Comparison of ENCODE assay signal across 26 cellular contexts in genomic region chr6:152404458-152404857, GRCh38.
DNase-seq lines count a peak whose midpoint lies in the region; ATAC-seq, FAIRE-seq and TF ChIP-seq lines count a peak whose summit lies in the region.
"Had no signal": no experiment of that assay in that cellular context is flagged by ENCODE, and none has a peak within 500 bp of the region (broad histone marks: within the 10 kb centered on the region; RNA-seq: fewer than 3 reads in every experiment).

No MANE protein-coding gene starts in this region.

- TF ChIP-seq POLR2A in erythroblast (IDR thresholded peaks at IDR 0.05; ENCODE audit: low read length) = no peak

- peak overlapping the region; percentile 16 to 32 for H3K4me3 ChIP-seq in kidney (ENCODE audit: low read length in 2 of 2)
- H3K4me3 ChIP-seq: ascending aorta, gastrocnemius medialis, PC-9, sigmoid colon had no signal

- no peak for DNase-seq in GM18507 (ENCODE audit: extremely low spot score, insufficient read length, low read depth)
- no peak for DNase-seq in kidney
- no peak for DNase-seq in stimulated activated CD4-positive, alpha-beta T cell treated with anti-CD3 and anti-CD28 coated beads, Interleukin-12 subunit alpha, Interleukin-12 subunit beta, amount 100 ng/mL, for 4 hours
- no peak for DNase-seq in NK-92 (lab: John Stamatoyannopoulos, UW; ENCODE audit: unreplicated experiment)
- no peak for DNase-seq in islet precursor cell
- no peak for DNase-seq in erythroblast (lab: John Stamatoyannopoulos, UW)
- DNase-seq: activated CD4-positive, alpha-beta T cell treated with anti-CD3 and anti-CD28 coated beads for 36 hours; DMS153; gastrocnemius medialis; GF-D8; midbrain; MV-4-11; NCI-H187 treated with DMSO at 0.1 percent for 48 hours; NCI-H226; NCI-H82; PC-9; sigmoid colon; T-cell had no signal

- H3K27ac ChIP-seq in kidney (ENCODE audit: low read depth in 2 of 2, low read length in 2 of 2) = no peak overlapping the region
- H3K27ac ChIP-seq: ascending aorta, gastrocnemius medialis, parathyroid adenoma, PC-9, sigmoid colon had no signal

- H3K9ac ChIP-seq in kidney (ENCODE audit: low read length in 2 of 2) = no peak overlapping the region
- H3K9ac ChIP-seq: parathyroid adenoma had no signal

- no peak for TF ChIP-seq CTCF in kidney (IDR thresholded peaks at IDR 0.05; ENCODE audit: borderline replicate concordance, extremely low read depth, insufficient read depth)

- ATAC-seq in GM21786 (IDR thresholded peaks at IDR 0.05; ENCODE audit: unreplicated experiment) (peak; percentile 64), HG03139 (IDR thresholded peaks at IDR 0.05; ENCODE audit: unreplicated experiment) (peak; percentile 66)
- ATAC-seq: activated CD4-positive, alpha-beta T cell treated with anti-CD3 and anti-CD28 coated beads for 36 hours; esophagus mucosa; gastrocnemius medialis; left lobe of liver; natural killer cell treated with Interleukin-12 subunit alpha and Interleukin-12 subunit beta and Interleukin-15 and Interleukin-18, amount 100 ng/mL, for 72 hours; T-cell had no signal

- intact Hi-C loops in kidney (cut with DNase I) = no loop called here

- FAIRE-seq in GM18507 (lab: Jason Lieb, UNC) = peak; percentile 39
- FAIRE-seq in kidney (lab: Jason Lieb, UNC) = peak; percentile 83
- FAIRE-seq: HTR-8/SVneo had no signal

- H3K36me3 ChIP-seq in kidney (ENCODE audit: control insufficient read depth in 1 of 2, insufficient read depth in 2 of 2, low read length in 2 of 2) = no peaks in the 10 kb centered on the region
- H3K36me3 ChIP-seq: ascending aorta, gastrocnemius medialis, sigmoid colon had no signal

- peaks cover 8 to 21% of the 10 kb centered on the region in 2 donors for H3K4me1 ChIP-seq in kidney (ENCODE audit: control insufficient read depth in 1 of 2, insufficient read depth in 1 of 2, low read depth in 1 of 2, low read length in 2 of 2)
- H3K4me1 ChIP-seq: gastrocnemius medialis, parathyroid adenoma had no signal

- H3K9me3 ChIP-seq in kidney (ENCODE audit: control insufficient read depth in 1 of 2, low read length in 2 of 2) = no peaks in the 10 kb centered on the region
- H3K9me3 ChIP-seq: ascending aorta, gastrocnemius medialis, sigmoid colon had no signal
